ENCODE assay signal across 1 cellular context in genomic region chr3:50273689-50274065, GRCh38.
TF ChIP-seq lines count a peak whose summit lies in the region.

No MANE protein-coding gene starts in this region.

TF ChIP-seq in IMR-90, 13 proteins besides CTCF, POLR2A, EP300 and RAD21:
- TF ChIP-seq MXI1 (IDR thresholded peaks at IDR 0.05; ENCODE audit: borderline replicate concordance, low read depth, low read length) (no peak), NFE2L2 (IDR thresholded peaks at IDR 0.05; ENCODE audit: low read depth, low read length) (no peak), BHLHE40 (IDR thresholded peaks at IDR 0.05; ENCODE audit: low read depth, low read length) (no peak), MAZ (IDR thresholded peaks at IDR 0.05; ENCODE audit: borderline replicate concordance, low read depth, low read length) (no peak), USF2 (IDR thresholded peaks at IDR 0.05; ENCODE audit: low read depth, low read length) (no peak), ELK1 (IDR thresholded peaks at IDR 0.05; ENCODE audit: borderline replicate concordance, low read depth, low read length) (no peak), CEBPB (IDR thresholded peaks at IDR 0.05; ENCODE audit: low read depth, low read length) (no peak), FOS (IDR thresholded peaks at IDR 0.05; ENCODE audit: low read depth, low read length) (no peak), MAFK (IDR thresholded peaks at IDR 0.05; ENCODE audit: low read depth, low read length) (no peak), CHD1 (IDR thresholded peaks at IDR 0.05; ENCODE audit: low read depth, low read length) (no peak), RFX5 (IDR thresholded peaks at IDR 0.05; ENCODE audit: low read depth, low read length) (no peak), SMC3 (IDR thresholded peaks at IDR 0.05; ENCODE audit: low read depth, low read length) (no peak), RCOR1 (IDR thresholded peaks at IDR 0.05; ENCODE audit: insufficient replicate concordance, low read length) (no peak)
